In the genomic region with DNA sequence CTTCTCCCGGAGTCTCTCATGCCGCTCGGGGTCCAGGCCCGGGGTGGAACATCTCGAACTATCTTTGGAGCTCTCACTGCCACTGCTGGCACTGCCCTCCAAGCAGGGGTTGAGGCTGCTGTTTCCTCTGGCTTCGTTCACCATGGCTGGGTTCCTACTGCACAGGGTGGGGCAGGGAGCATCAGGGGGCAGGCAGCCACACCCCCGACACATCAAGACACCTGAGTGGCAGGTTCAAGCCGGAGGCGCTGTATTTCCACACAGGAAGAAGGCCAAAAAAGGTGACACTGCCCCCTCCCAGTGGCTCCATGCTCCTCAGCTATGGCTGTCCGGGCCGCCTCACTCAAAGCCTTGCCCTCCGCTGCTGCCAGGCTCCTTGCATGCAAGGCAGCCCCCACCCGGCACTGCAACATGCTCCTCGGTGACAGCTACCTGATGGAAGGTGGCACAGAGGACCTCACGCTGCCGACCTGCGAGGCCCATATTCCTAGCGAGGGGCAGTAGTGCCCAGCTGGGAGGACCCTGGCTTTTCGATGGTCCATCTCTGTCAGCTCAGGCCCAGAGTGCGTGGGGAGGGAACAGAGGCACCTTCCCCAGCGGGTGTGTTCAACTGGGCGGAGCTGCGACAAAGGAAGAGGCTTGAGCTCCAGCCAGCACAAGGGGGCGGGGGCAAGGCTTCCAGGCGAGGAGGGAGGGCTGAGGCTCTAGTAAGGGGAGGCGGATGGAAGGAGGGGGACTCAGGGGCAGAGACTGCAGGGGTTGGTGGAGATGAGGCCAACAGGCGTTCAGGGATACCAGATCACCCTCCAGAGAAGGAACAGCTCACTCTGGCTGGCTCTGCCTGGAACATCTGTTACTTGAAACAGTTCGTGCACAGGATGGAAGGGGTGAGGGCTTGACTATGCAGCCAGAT, we compare ENCODE assay signal across 1 cellular context.
A peak's percentile ranks its signal among the peaks of the same experiment; 100 is the strongest.
TF ChIP-seq lines count a peak whose summit lies in the region.

No MANE protein-coding gene starts in this region.

TF ChIP-seq in K562, 482 proteins besides CTCF, POLR2A, EP300 and RAD21 (continued from another document and continues in another):
- TF ChIP-seq, protein P1, sequence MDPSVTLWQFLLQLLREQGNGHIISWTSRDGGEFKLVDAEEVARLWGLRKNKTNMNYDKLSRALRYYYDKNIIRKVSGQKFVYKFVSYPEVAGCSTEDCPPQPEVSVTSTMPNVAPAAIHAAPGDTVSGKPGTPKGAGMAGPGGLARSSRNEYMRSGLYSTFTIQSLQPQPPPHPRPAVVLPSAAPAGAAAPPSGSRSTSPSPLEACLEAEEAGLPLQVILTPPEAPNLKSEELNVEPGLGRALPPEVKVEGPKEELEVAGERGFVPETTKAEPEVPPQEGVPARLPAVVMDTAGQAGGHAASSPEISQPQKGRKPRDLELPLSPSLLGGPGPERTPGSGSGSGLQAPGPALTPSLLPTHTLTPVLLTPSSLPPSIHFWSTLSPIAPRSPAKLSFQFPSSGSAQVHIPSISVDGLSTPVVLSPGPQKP (CRISPR knock-in tag; IDR thresholded peaks at IDR 0.05) = no peak
- TF ChIP-seq FOXM1 (IDR thresholded peaks at IDR 0.05; ENCODE audit: low read depth) = no peak
- TF ChIP-seq FOXM1 (CRISPR knock-in tag; IDR thresholded peaks at IDR 0.05; ENCODE audit: low read depth) = peak; percentile 77; the same call in 1 of the 2 replicates
- peak; percentile 95; the same call in 1 of the 2 replicates for TF ChIP-seq CC2D1A (IDR thresholded peaks at IDR 0.05)
- TF ChIP-seq NRF1 (conservative IDR thresholded peaks at IDR 0.05 in 1 of 2, IDR thresholded peaks at IDR 0.05 in 1 of 2) = peak; percentile 78 to 80
- peak in 1 of 3 experiments; percentile 17 for TF ChIP-seq YY1 (IDR thresholded peaks at IDR 0.05; ENCODE audit: borderline replicate concordance in 1 of 3, control insufficient read depth in 1 of 3, extremely low read depth in 1 of 3, insufficient read depth in 3 of 3, insufficient read length in 1 of 3, insufficient replicate concordance in 2 of 3, low read depth in 1 of 3, low read length in 2 of 3)
- no peak for TF ChIP-seq PTTG1 (tag; IDR thresholded peaks at IDR 0.05; ENCODE audit: low read depth)
- 0 out of 2 replicates have a peak, but pooled peaks have one; percentile 26 for TF ChIP-seq SREBF2 (CRISPR knock-in tag; IDR thresholded peaks at IDR 0.05)
- TF ChIP-seq MEF2D (tag; conservative IDR thresholded peaks at IDR 0.05; ENCODE audit: low read depth) = 0 out of 2 replicates have a peak, but pooled peaks have one; percentile 24
- TF ChIP-seq ZNF324 (CRISPR knock-in tag; IDR thresholded peaks at IDR 0.05) = peak; percentile 45; the same call in 1 of the 2 replicates
- TF ChIP-seq CREB1 (IDR thresholded peaks at IDR 0.05) = no peak; the same call in 1 of the 2 replicates
- peak; percentile 61; the same call in 1 of the 2 replicates for TF ChIP-seq CREB1 (CRISPR knock-in tag; IDR thresholded peaks at IDR 0.05)
- TF ChIP-seq, protein P2, sequence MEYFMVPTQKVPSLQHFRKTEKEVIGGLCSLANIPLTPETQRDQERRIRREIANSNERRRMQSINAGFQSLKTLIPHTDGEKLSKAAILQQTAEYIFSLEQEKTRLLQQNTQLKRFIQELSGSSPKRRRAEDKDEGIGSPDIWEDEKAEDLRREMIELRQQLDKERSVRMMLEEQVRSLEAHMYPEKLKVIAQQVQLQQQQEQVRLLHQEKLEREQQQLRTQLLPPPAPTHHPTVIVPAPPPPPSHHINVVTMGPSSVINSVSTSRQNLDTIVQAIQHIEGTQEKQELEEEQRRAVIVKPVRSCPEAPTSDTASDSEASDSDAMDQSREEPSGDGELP (CRISPR knock-in tag; IDR thresholded peaks at IDR 0.05; ENCODE audit: borderline replicate concordance) = peak; percentile 90
- no peak for TF ChIP-seq RBM39 (optimal IDR thresholded peaks at IDR 0.05; ENCODE audit: low read depth, low read length)
- no peak for TF ChIP-seq ZNF695 (CRISPR knock-in tag; IDR thresholded peaks at IDR 0.05)
- TF ChIP-seq MTA3 (IDR thresholded peaks at IDR 0.05; ENCODE audit: borderline replicate concordance) = peak; percentile 84; the same call in 1 of the 2 replicates
- TF ChIP-seq RHOXF2B (CRISPR knock-in tag; conservative IDR thresholded peaks at IDR 0.05) = 0 out of 2 replicates have a peak, but pooled peaks have one; percentile 37
- TF ChIP-seq, protein P3, sequence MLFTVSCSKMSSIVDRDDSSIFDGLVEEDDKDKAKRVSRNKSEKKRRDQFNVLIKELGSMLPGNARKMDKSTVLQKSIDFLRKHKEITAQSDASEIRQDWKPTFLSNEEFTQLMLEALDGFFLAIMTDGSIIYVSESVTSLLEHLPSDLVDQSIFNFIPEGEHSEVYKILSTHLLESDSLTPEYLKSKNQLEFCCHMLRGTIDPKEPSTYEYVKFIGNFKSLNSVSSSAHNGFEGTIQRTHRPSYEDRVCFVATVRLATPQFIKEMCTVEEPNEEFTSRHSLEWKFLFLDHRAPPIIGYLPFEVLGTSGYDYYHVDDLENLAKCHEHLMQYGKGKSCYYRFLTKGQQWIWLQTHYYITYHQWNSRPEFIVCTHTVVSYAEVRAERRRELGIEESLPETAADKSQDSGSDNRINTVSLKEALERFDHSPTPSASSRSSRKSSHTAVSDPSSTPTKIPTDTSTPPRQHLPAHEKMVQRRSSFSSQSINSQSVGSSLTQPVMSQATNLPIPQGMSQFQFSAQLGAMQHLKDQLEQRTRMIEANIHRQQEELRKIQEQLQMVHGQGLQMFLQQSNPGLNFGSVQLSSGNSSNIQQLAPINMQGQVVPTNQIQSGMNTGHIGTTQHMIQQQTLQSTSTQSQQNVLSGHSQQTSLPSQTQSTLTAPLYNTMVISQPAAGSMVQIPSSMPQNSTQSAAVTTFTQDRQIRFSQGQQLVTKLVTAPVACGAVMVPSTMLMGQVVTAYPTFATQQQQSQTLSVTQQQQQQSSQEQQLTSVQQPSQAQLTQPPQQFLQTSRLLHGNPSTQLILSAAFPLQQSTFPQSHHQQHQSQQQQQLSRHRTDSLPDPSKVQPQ (CRISPR knock-in tag; IDR thresholded peaks at IDR 0.05; ENCODE audit: borderline replicate concordance) = no peak
- TF ChIP-seq, protein P4, sequence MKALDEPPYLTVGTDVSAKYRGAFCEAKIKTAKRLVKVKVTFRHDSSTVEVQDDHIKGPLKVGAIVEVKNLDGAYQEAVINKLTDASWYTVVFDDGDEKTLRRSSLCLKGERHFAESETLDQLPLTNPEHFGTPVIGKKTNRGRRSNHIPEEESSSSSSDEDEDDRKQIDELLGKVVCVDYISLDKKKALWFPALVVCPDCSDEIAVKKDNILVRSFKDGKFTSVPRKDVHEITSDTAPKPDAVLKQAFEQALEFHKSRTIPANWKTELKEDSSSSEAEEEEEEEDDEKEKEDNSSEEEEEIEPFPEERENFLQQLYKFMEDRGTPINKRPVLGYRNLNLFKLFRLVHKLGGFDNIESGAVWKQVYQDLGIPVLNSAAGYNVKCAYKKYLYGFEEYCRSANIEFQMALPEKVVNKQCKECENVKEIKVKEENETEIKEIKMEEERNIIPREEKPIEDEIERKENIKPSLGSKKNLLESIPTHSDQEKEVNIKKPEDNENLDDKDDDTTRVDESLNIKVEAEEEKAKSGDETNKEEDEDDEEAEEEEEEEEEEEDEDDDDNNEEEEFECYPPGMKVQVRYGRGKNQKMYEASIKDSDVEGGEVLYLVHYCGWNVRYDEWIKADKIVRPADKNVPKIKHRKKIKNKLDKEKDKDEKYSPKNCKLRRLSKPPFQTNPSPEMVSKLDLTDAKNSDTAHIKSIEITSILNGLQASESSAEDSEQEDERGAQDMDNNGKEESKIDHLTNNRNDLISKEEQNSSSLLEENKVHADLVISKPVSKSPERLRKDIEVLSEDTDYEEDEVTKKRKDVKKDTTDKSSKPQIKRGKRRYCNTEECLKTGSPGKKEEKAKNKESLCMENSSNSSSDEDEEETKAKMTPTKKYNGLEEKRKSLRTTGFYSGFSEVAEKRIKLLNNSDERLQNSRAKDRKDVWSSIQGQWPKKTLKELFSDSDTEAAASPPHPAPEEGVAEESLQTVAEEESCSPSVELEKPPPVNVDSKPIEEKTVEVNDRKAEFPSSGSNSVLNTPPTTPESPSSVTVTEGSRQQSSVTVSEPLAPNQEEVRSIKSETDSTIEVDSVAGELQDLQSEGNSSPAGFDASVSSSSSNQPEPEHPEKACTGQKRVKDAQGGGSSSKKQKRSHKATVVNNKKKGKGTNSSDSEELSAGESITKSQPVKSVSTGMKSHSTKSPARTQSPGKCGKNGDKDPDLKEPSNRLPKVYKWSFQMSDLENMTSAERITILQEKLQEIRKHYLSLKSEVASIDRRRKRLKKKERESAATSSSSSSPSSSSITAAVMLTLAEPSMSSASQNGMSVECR (CRISPR knock-in tag; IDR thresholded peaks at IDR 0.05) = peak; percentile 98
- TF ChIP-seq, protein P5, sequence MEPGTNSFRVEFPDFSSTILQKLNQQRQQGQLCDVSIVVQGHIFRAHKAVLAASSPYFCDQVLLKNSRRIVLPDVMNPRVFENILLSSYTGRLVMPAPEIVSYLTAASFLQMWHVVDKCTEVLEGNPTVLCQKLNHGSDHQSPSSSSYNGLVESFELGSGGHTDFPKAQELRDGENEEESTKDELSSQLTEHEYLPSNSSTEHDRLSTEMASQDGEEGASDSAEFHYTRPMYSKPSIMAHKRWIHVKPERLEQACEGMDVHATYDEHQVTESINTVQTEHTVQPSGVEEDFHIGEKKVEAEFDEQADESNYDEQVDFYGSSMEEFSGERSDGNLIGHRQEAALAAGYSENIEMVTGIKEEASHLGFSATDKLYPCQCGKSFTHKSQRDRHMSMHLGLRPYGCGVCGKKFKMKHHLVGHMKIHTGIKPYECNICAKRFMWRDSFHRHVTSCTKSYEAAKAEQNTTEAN (CRISPR knock-in tag; IDR thresholded peaks at IDR 0.05) = no peak
- TF ChIP-seq ZNF408 (CRISPR knock-in tag; IDR thresholded peaks at IDR 0.05; ENCODE audit: low read depth) = no peak
- 0 out of 2 replicates have a peak, but pooled peaks have one; percentile 42 for TF ChIP-seq GABPB2 (CRISPR knock-in tag; conservative IDR thresholded peaks at IDR 0.05)
- no peak for TF ChIP-seq PHB2 (IDR thresholded peaks at IDR 0.05; ENCODE audit: low read depth)
- 0 out of 2 replicates have a peak, but pooled peaks have one; percentile 26 for TF ChIP-seq BCOR (IDR thresholded peaks at IDR 0.05)
- no peak for TF ChIP-seq CBX5 (IDR thresholded peaks at IDR 0.05; ENCODE audit: borderline replicate concordance, low read depth)
- peak; percentile 55; the same call in 1 of the 2 replicates for TF ChIP-seq TAF7 (tag; IDR thresholded peaks at IDR 0.05)
- TF ChIP-seq, protein P6, sequence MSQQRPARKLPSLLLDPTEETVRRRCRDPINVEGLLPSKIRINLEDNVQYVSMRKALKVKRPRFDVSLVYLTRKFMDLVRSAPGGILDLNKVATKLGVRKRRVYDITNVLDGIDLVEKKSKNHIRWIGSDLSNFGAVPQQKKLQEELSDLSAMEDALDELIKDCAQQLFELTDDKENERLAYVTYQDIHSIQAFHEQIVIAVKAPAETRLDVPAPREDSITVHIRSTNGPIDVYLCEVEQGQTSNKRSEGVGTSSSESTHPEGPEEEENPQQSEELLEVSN (IDR thresholded peaks at IDR 0.05; ENCODE audit: borderline replicate concordance in 1 of 2, extremely low read depth in 1 of 2, insufficient read depth in 1 of 2, insufficient read length in 1 of 2, low read depth in 1 of 2, low read length in 1 of 2, poor library complexity in 1 of 2, severe bottlenecking in 1 of 2) = peak in 1 of 2 experiments; percentile 18
- peak in 1 of 2 experiments; percentile 90; a peak in 2 of 4 replicates for TF ChIP-seq HDAC1 (IDR thresholded peaks at IDR 0.05)
- TF ChIP-seq POLR2G (IDR thresholded peaks at IDR 0.05; ENCODE audit: low read depth, low read length) = peak; percentile 88
- TF ChIP-seq SP1 (CRISPR knock-in tag; IDR thresholded peaks at IDR 0.05) = peak; percentile 88
- TF ChIP-seq, protein P7, sequence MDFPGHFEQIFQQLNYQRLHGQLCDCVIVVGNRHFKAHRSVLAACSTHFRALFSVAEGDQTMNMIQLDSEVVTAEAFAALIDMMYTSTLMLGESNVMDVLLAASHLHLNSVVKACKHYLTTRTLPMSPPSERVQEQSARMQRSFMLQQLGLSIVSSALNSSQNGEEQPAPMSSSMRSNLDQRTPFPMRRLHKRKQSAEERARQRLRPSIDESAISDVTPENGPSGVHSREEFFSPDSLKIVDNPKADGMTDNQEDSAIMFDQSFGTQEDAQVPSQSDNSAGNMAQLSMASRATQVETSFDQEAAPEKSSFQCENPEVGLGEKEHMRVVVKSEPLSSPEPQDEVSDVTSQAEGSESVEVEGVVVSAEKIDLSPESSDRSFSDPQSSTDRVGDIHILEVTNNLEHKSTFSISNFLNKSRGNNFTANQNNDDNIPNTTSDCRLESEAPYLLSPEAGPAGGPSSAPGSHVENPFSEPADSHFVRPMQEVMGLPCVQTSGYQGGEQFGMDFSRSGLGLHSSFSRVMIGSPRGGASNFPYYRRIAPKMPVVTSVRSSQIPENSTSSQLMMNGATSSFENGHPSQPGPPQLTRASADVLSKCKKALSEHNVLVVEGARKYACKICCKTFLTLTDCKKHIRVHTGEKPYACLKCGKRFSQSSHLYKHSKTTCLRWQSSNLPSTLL (IDR thresholded peaks at IDR 0.05) = peak; percentile 94
- no peak; the same call in 1 of the 2 replicates for TF ChIP-seq NCOA1 (IDR thresholded peaks at IDR 0.05; ENCODE audit: low read depth)
- TF ChIP-seq SOX6 (IDR thresholded peaks at IDR 0.05) = peak; percentile 51
- peak; percentile 16 for TF ChIP-seq SMAD1 (IDR thresholded peaks at IDR 0.05; ENCODE audit: low read depth, low read length, partially characterized antibody)
- no peak for TF ChIP-seq RB1 (IDR thresholded peaks at IDR 0.05; ENCODE audit: low read depth)
- peak; percentile 89 for TF ChIP-seq SAP30 (IDR thresholded peaks at IDR 0.05; ENCODE audit: borderline replicate concordance, insufficient read depth, low read depth, low read length, poor library complexity, severe bottlenecking)
- TF ChIP-seq, protein P8, sequence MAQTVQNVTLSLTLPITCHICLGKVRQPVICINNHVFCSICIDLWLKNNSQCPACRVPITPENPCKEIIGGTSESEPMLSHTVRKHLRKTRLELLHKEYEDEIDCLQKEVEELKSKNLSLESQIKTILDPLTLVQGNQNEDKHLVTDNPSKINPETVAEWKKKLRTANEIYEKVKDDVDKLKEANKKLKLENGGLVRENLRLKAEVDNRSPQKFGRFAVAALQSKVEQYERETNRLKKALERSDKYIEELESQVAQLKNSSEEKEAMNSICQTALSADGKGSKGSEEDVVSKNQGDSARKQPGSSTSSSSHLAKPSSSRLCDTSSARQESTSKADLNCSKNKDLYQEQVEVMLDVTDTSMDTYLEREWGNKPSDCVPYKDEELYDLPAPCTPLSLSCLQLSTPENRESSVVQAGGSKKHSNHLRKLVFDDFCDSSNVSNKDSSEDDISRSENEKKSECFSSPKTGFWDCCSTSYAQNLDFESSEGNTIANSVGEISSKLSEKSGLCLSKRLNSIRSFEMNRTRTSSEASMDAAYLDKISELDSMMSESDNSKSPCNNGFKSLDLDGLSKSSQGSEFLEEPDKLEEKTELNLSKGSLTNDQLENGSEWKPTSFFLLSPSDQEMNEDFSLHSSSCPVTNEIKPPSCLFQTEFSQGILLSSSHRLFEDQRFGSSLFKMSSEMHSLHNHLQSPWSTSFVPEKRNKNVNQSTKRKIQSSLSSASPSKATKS (CRISPR knock-in tag; IDR thresholded peaks at IDR 0.05) = no peak
- no peak for TF ChIP-seq MEF2A (IDR thresholded peaks at IDR 0.05; ENCODE audit: control insufficient read depth, low read depth, low read length)
- no peak for TF ChIP-seq CHD4 (IDR thresholded peaks at IDR 0.05; ENCODE audit: insufficient read depth, insufficient replicate concordance, low read depth, low read length, poor library complexity, severe bottlenecking)
- TF ChIP-seq FOSL1 (tag; conservative IDR thresholded peaks at IDR 0.05) = no peak; the same call in 1 of the 2 replicates
- TF ChIP-seq TEAD4 (IDR thresholded peaks at IDR 0.05; ENCODE audit: low read length) = no peak
- no peak for TF ChIP-seq TEAD4 (CRISPR knock-in tag; IDR thresholded peaks at IDR 0.05; ENCODE audit: borderline replicate concordance)
- 0 out of 2 replicates have a peak, but pooled peaks have one; percentile 17 for TF ChIP-seq E2F3 (CRISPR knock-in tag; IDR thresholded peaks at IDR 0.05)
- TF ChIP-seq ETV5 (CRISPR knock-in tag; IDR thresholded peaks at IDR 0.05; ENCODE audit: low read depth) = peak; percentile 62
